Comparison of ENCODE assay signal across 11 cellular contexts in genomic region chr3:23612296-23612891, GRCh38.
DNase-seq lines count a peak whose midpoint lies in the region; ATAC-seq, FAIRE-seq and TF ChIP-seq lines count a peak whose summit lies in the region.
"Had no signal": no experiment of that assay in that cellular context is flagged by ENCODE, and none has a peak within 500 bp of the region (broad histone marks: within the 10 kb centered on the region; RNA-seq: fewer than 3 reads in every experiment).

No MANE protein-coding gene starts in this region.

- peak in 1 of 2 experiments; percentile 44 for DNase-seq in A549 (ENCODE audit: low read depth in 1 of 2, low spot score in 1 of 2)
- DNase-seq in M059J (ENCODE audit: low read depth): peak; percentile 51
- DNase-seq in endodermal cell: peak; percentile 69
- DNase-seq in myocyte (ENCODE audit: low read depth): peak; percentile 44
- no peak for DNase-seq in 8988T
- no peak for DNase-seq in activated T-cell treated with anti-CD3 and anti-CD28 coated beads, Interleukin-2, amount 50 U/mL, for 48 hours
- DNase-seq: activated CD4-positive, alpha-beta memory T cell treated with anti-CD3 and anti-CD28 coated beads for 36 hours; natural killer cell; NCI-H526 had no signal

- H3K27me3 ChIP-seq in endodermal cell (ENCODE audit: control insufficient read depth, insufficient read depth, low read length, poor library complexity, severe bottlenecking): no peaks in the 10 kb centered on the region

- peak overlapping the region; percentile 39 for H3K4me2 ChIP-seq in A549

- H3K9me3 ChIP-seq in A549 (no peaks in the 10 kb centered on the region), endodermal cell (ENCODE audit: control insufficient read depth, low read length) (no peaks in the 10 kb centered on the region)

- no peaks in the 10 kb centered on the region for H3K9me3 Mint-ChIP-seq in endodermal cell
- H3K9me3 Mint-ChIP-seq: activated CD4-positive, alpha-beta memory T cell treated with anti-CD3 and anti-CD28 coated beads for 36 hours; natural killer cell had no signal

- H3K4me3 ChIP-seq in A549 (no peak overlapping the region), endodermal cell (ENCODE audit: low read length) (no peak overlapping the region)

- no peak overlapping the region for H3K4me3 Mint-ChIP-seq in endodermal cell
- H3K4me3 Mint-ChIP-seq: activated CD4-positive, alpha-beta memory T cell treated with anti-CD3 and anti-CD28 coated beads for 36 hours; natural killer cell had no signal

- peak overlapping the region; percentile 15 for H3K27ac Mint-ChIP-seq in endodermal cell
- H3K27ac Mint-ChIP-seq: activated CD4-positive, alpha-beta memory T cell treated with anti-CD3 and anti-CD28 coated beads for 36 hours; natural killer cell had no signal

- POLR2A ChIA-PET in A549 (lab: Yijun Ruan, JAX): interaction anchor here (1.0 kb wide), 1 partner anchor 28 kb away, joined by 3 read pairs; no protein-coding TSS in a partner anchor

- ATAC-seq in A549: peak; percentile 64 to 75; a peak in 5 of 6 replicates
- ATAC-seq in HG03442 (IDR thresholded peaks at IDR 0.05; ENCODE audit: unreplicated experiment): no peak
- no peak for ATAC-seq in GM21825 (IDR thresholded peaks at IDR 0.05; ENCODE audit: unreplicated experiment)
- ATAC-seq: natural killer cell had no signal

- FAIRE-seq in A549 (lab: Jason Lieb, UNC): no peak

- WGBS in A549 (ENCODE audit: missing lambda C conversion rate): 53% methylated on average over 15 of the region's 15 CpGs
- 68 to 83% methylated on average over 7 to 15 of the region's 15 CpGs for WGBS in endodermal cell (ENCODE audit: insufficient coverage in 1 of 2, insufficient read length in 1 of 2), 2 experiments

- peak overlapping the region; percentile 56 to 58; a peak in 5 of 6 replicates for H3K27ac ChIP-seq in A549
- H3K27ac ChIP-seq in endodermal cell (ENCODE audit: low read depth, low read length): no peak overlapping the region

- H3K36me3 Mint-ChIP-seq in endodermal cell (ENCODE audit: low read depth): no peaks in the 10 kb centered on the region
- H3K36me3 Mint-ChIP-seq: activated CD4-positive, alpha-beta memory T cell treated with anti-CD3 and anti-CD28 coated beads for 36 hours; natural killer cell had no signal

- no peak for TF ChIP-seq POLR2A in A549 (IDR thresholded peaks at IDR 0.05; ENCODE audit: low read length)

- H3K9ac ChIP-seq in endodermal cell (ENCODE audit: extremely low read depth, low read length, poor library complexity, severe bottlenecking): no peak overlapping the region

- no peaks in the 10 kb centered on the region for H3K27me3 Mint-ChIP-seq in endodermal cell (ENCODE audit: insufficient read depth)
- H3K27me3 Mint-ChIP-seq: activated CD4-positive, alpha-beta memory T cell treated with anti-CD3 and anti-CD28 coated beads for 36 hours had no signal

- TF ChIP-seq EP300 in A549 (IDR thresholded peaks at IDR 0.05): no peak

- H3K36me3 ChIP-seq in endodermal cell (ENCODE audit: control insufficient read depth, insufficient read depth, low read length): no peaks in the 10 kb centered on the region

- CTCF ChIA-PET in A549 (lab: Yijun Ruan, JAX): interaction anchor here (0.8 to 1.3 kb wide), 2 partner anchors 9 to 19 kb away, joined by 3 read pairs; no protein-coding TSS in a partner anchor

- H3K4me1 ChIP-seq in A549: peaks cover 13% of the 10 kb centered on the region; the same call in 2 of the 3 replicates
- peaks cover 3% of the 10 kb centered on the region for H3K4me1 ChIP-seq in endodermal cell (ENCODE audit: control insufficient read depth, insufficient read depth, low read length)

- no peak for TF ChIP-seq RAD21 in A549 (conservative IDR thresholded peaks at IDR 0.05 in 1 of 2, IDR thresholded peaks at IDR 0.05 in 1 of 2)

- TF ChIP-seq CTCF in A549 (IDR thresholded peaks at IDR 0.05): no peak
- no peak for TF ChIP-seq CTCF in endodermal cell (conservative IDR thresholded peaks at IDR 0.05)

- H3K4me1 Mint-ChIP-seq in endodermal cell: peaks cover 18% of the 10 kb centered on the region

TF ChIP-seq in A549, 52 proteins besides CTCF, POLR2A, EP300 and RAD21:
- no peak for TF ChIP-seq FOSL2 (IDR thresholded peaks at IDR 0.05)
- no peak for TF ChIP-seq FOSL2 (CRISPR knock-in tag; IDR thresholded peaks at IDR 0.05)
- TF ChIP-seq MAX (IDR thresholded peaks at IDR 0.05): peak; percentile 55; the same call in 1 of the 2 replicates
- TF ChIP-seq RNF2 (IDR thresholded peaks at IDR 0.05; ENCODE audit: borderline replicate concordance, low read depth): no peak

Comparison
In these comparisons a context has a peak if more than half of its experiments do, and no peak if none do; other contexts are left out.
1. ATAC-seq: peak in A549 (2 of 2); none in HG03442 (single experiment) and GM21825 (single experiment).
2. DNase-seq: peak in M059J (single experiment), endodermal cell (single experiment) and myocyte (single experiment); none in 8988T (single experiment) and activated T-cell treated with anti-CD3 and anti-CD28 coated beads, Interleukin-2, amount 50 U/mL, for 48 hours (0 of 2).